Comparison of ENCODE assay signal across 10 cellular contexts in genomic region chr6:130848945-130849344, GRCh38. TPM values are rescaled to one million over a fixed set of nuclear protein-coding genes. Genes with fewer than 3 reads are reported as not detected.
DNase-seq lines count a peak whose midpoint lies in the region; ATAC-seq and TF ChIP-seq lines count a peak whose summit lies in the region.
"Had no signal": no experiment of that assay in that cellular context is flagged by ENCODE, and none has a peak within 500 bp of the region (broad histone marks: within the 10 kb centered on the region; RNA-seq: fewer than 3 reads in every experiment).

No MANE protein-coding gene starts in this region.

- WGBS in spleen, 5 donors: 66 to 77% (median 71%) methylated on average over 2 of the region's 2 CpGs

- no peak overlapping the region for H3K27ac ChIP-seq in foreskin keratinocyte
- H3K27ac ChIP-seq in spleen: no peak overlapping the region
- no peak overlapping the region for H3K27ac ChIP-seq in gastrocnemius medialis

- H3K9me3 ChIP-seq in spleen (no peaks in the 10 kb centered on the region), gastrocnemius medialis (no peaks in the 10 kb centered on the region)

- in situ Hi-C loops in gastrocnemius medialis (cut with MboI; ENCODE audit: low sequenced_read_pairs in 4 of 4): no loop called here

- ATAC-seq in GM18508 (IDR thresholded peaks at IDR 0.05; ENCODE audit: insufficient read depth, unreplicated experiment) (peak; percentile 46), GM21723 (IDR thresholded peaks at IDR 0.05; ENCODE audit: unreplicated experiment) (peak; percentile 93), foreskin keratinocyte (peak; percentile 75), gastrocnemius medialis (no peak)

- POLR2A ChIA-PET in HEK293T (lab: Yijun Ruan, JAX): no interaction called here

- H3K4me1 ChIP-seq in foreskin keratinocyte: no peaks in the 10 kb centered on the region
- peaks cover 0 to 27% (median 1%) of the 10 kb centered on the region in 6 donors for H3K4me1 ChIP-seq in spleen
- no peaks in the 10 kb centered on the region for H3K4me1 ChIP-seq in gastrocnemius medialis

- DNase-seq in HPDE6-E6E7 (ENCODE audit: extremely low spot score) (peak; percentile 3), foreskin keratinocyte (no peak), NK-92 (lab: John Stamatoyannopoulos, UW; ENCODE audit: unreplicated experiment) (no peak), HEK293T (ENCODE audit: extremely low spot score) (no peak), spleen (no peak), gastrocnemius medialis (no peak)
- DNase-seq: glutamatergic neuron had no signal

- intact Hi-C loops in spleen (cut with DNase I; ENCODE audit: low total_unique reads): no loop called here
- intact Hi-C loops in gastrocnemius medialis (cut with DNase I; ENCODE audit: low total_unique reads): loop anchor here (10.0 kb wide), 1 partner anchor 524 kb away; no protein-coding TSS in a partner anchor

- TF ChIP-seq CTCF in foreskin keratinocyte (conservative IDR thresholded peaks at IDR 0.05): no peak
- no peak for TF ChIP-seq CTCF in spleen (IDR thresholded peaks at IDR 0.05 in 8 of 11, conservative IDR thresholded peaks at IDR 0.05 in 3 of 11)
- no peak for TF ChIP-seq CTCF in gastrocnemius medialis (IDR thresholded peaks at IDR 0.05 in 4 of 5, conservative IDR thresholded peaks at IDR 0.05 in 1 of 5)

- TF ChIP-seq POLR2A in spleen (IDR thresholded peaks at IDR 0.05): no peak
- TF ChIP-seq POLR2A in gastrocnemius medialis (IDR thresholded peaks at IDR 0.05): no peak

- H3K4me3 ChIP-seq in spleen (no peak overlapping the region), gastrocnemius medialis (no peak overlapping the region)

- H3K36me3 ChIP-seq in spleen: peaks cover 0 to 13% (median 0%) of the 10 kb centered on the region in 6 donors
- H3K36me3 ChIP-seq in gastrocnemius medialis: no peaks in the 10 kb centered on the region

- CTCF ChIA-PET in HEK293T (lab: Yijun Ruan, JAX): no interaction called here

- H3K27me3 ChIP-seq in foreskin keratinocyte (no peaks in the 10 kb centered on the region), spleen (replicated peaks in 1 of 7) (no peaks in the 10 kb centered on the region), gastrocnemius medialis (no peaks in the 10 kb centered on the region)

TF ChIP-seq in HEK293T, 16 proteins besides CTCF, POLR2A, EP300 and RAD21:
- TF ChIP-seq FOXK2 (IDR thresholded peaks at IDR 0.05): no peak
- no peak for TF ChIP-seq ARNT (IDR thresholded peaks at IDR 0.05)

RNA-seq across cellular contexts. Expression of gene SMLR1, which starts 21.7 kb away (rescaled TPM):
- not detected in 2 replicates for total RNA-seq in foreskin keratinocyte
- not detected in 2 replicates for polyA plus RNA-seq in foreskin keratinocyte
- not detected for total RNA-seq in spleen
- not detected for polyA plus RNA-seq in spleen
- not detected for total RNA-seq in gastrocnemius medialis
- total RNA-seq: H1 had no signal
- polyA plus RNA-seq: H1 had no signal

Comparison
In these comparisons a context has a peak if more than half of its experiments do, and no peak if none do; other contexts are left out.
1. ATAC-seq: peak in GM18508 (single experiment), GM21723 (single experiment) and foreskin keratinocyte (single experiment); none in gastrocnemius medialis (0 of 2).